Comparison of ENCODE assay signal across 18 cellular contexts in the genomic region with DNA sequence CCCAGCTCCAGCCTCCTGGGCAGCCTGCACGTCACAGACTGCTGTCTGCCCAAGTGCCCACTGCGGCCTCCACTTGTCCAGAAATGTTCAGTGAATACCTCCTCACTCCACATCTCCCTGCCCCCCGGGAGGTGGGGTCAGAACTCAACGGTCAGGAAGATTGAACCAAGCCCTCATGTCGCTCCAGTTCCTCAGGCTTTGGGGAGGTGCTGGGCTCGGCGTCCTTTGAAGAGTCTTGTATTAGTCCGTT.
"Had no signal": no experiment of that assay in that cellular context is flagged by ENCODE, and none has a peak within 500 bp of the region (broad histone marks: within the 10 kb centered on the region; RNA-seq: fewer than 3 reads in every experiment).

No MANE protein-coding gene starts in this region.

- H3K27me3 ChIP-seq: Peyer's patch had no signal

- H3K4me2 ChIP-seq: KMS-11 had no signal

- H3K4me3 ChIP-seq: Peyer's patch, SJSA1 had no signal

- DNase-seq: activated CD4-positive, alpha-beta T cell treated with anti-CD3 and anti-CD28 coated beads for 48 hours; activated CD4-positive, alpha-beta T cell treated with anti-CD3 and anti-CD28 coated beads, Interleukin-2, amount 50 U/mL, for 4 hours; activated CD4-positive, CD25-positive, alpha-beta regulatory T cell treated with anti-CD3 and anti-CD28 coated beads, Interleukin-2, amount 50 U/mL, for 72 hours; activated CD8-positive, alpha-beta memory T cell treated with anti-CD3 and anti-CD28 coated beads, Interleukin-2, amount 50 U/mL, for 48 hours; activated CD8-positive, alpha-beta T cell treated with anti-CD3 and anti-CD28 coated beads, Interleukin-2, amount 10 ng/mL, durations not matched to agents 7 days and 5 days; activated naive CD4-positive, alpha-beta T cell treated with anti-CD3 and anti-CD28 coated beads for 36 hours; activated T-cell treated with anti-CD3 and anti-CD28 coated beads, Interleukin-2, amount 50 U/mL, for 1 hour; NCI-H1417 treated with DMSO at 0.1 percent for 48 hours; NCI-H187; NCI-H510A treated with DMSO at 0.1 percent for 48 hours; SHP77 had no signal

- H3K4me3 Mint-ChIP-seq: activated CD8-positive, alpha-beta T cell treated with anti-CD3 and anti-CD28 coated beads, Interleukin-2, amount 10 ng/mL, durations not matched to agents 7 days and 5 days; activated naive CD4-positive, alpha-beta T cell treated with anti-CD3 and anti-CD28 coated beads for 36 hours; activated naive CD8-positive, alpha-beta T cell; T-helper 1 cell treated with Interleukin-12 subunit alpha and Interleukin-12 subunit beta and Interleukin-4 antibody, amounts not matched to agents 30 μg/mL and 1 μg/mL, for 36 hours; WTC11 had no signal

- H3K36me3 Mint-ChIP-seq: activated naive CD8-positive, alpha-beta T cell had no signal

- H3K27ac ChIP-seq: KMS-11, Peyer's patch, RWPE1, SJSA1 had no signal

- H3K9me3 ChIP-seq: Peyer's patch, SJSA1 had no signal

- H3K4me1 ChIP-seq: Peyer's patch, SJSA1 had no signal

- H3K27ac Mint-ChIP-seq: activated CD8-positive, alpha-beta T cell treated with anti-CD3 and anti-CD28 coated beads, Interleukin-2, amount 10 ng/mL, durations not matched to agents 7 days and 5 days; activated naive CD4-positive, alpha-beta T cell treated with anti-CD3 and anti-CD28 coated beads for 36 hours; activated naive CD8-positive, alpha-beta T cell; T-helper 1 cell treated with Interleukin-12 subunit alpha and Interleukin-12 subunit beta and Interleukin-4 antibody, amounts not matched to agents 30 μg/mL and 1 μg/mL, for 36 hours; WTC11 had no signal

- ATAC-seq: activated CD8-positive, alpha-beta T cell treated with anti-CD3 and anti-CD28 coated beads, Interleukin-2, amount 10 ng/mL, durations not matched to agents 7 days and 5 days; WTC11 had no signal

- H3K36me3 ChIP-seq: Peyer's patch, SJSA1 had no signal

- H3K9ac ChIP-seq: KMS-11 had no signal
